Comparison of ENCODE assay signal across 28 cellular contexts in the genomic region with DNA sequence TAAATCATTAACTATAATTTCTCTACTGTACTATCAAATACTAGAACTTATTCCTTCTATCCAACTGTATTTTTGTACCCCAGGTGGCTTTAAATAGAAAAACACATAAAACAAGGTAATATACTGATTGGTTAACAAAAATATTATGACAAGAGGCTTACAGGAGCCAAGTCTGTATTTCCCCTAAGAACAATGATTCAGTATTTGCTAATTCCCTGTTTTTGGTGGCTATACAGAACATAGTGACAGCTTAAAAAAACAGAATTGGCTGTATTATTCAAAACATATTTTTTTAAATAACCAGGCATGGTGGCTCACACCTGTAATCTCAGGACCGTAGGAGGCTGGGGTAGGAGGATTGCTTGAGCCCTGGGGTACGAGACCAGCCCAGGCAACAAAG.
"Had no signal": no experiment of that assay in that cellular context is flagged by ENCODE, and none has a peak within 500 bp of the region (broad histone marks: within the 10 kb centered on the region; RNA-seq: fewer than 3 reads in every experiment).

No MANE protein-coding gene starts in this region.

- H3K27me3 ChIP-seq: ascending aorta, gastrocnemius medialis, hepatocyte, pancreas, sigmoid colon, thyroid gland, upper lobe of right lung had no signal

- H2AFZ ChIP-seq: hepatocyte had no signal

- H3K4me3 Mint-ChIP-seq: activated naive CD4-positive, alpha-beta T cell treated with anti-CD3 and anti-CD28 coated beads, Interleukin-2, amount 10 ng/mL, durations not matched to agents 7 days and 5 days; activated naive CD8-positive, alpha-beta T cell treated with anti-CD3 and anti-CD28 coated beads, Interleukin-2, amount 10 ng/mL, durations not matched to agents 7 days and 5 days; mesothelial cell of epicardium; stimulated activated memory B cell treated with anti-CD40 and anti-IgM and Interleukin-4, amounts not matched to agents 10 μg/mL and 1 μg/mL and 100 μg/mL, for 72 hours; stimulated activated naive CD8-positive, alpha-beta T cell treated with anti-CD3 and anti-CD28 coated beads, Interleukin-15, amount 100 ng/mL, for 72 hours had no signal

- H3K27ac ChIP-seq: epithelial cell of prostate, gastrocnemius medialis, hepatocyte, pancreas, prostate gland, sigmoid colon, thyroid gland, upper lobe of right lung, WERI-Rb-1 had no signal

- H3K27ac Mint-ChIP-seq: activated naive CD8-positive, alpha-beta T cell treated with anti-CD3 and anti-CD28 coated beads, Interleukin-2, amount 10 ng/mL, durations not matched to agents 7 days and 5 days; mesothelial cell of epicardium; stimulated activated naive CD8-positive, alpha-beta T cell treated with anti-CD3 and anti-CD28 coated beads, Interleukin-15, amount 100 ng/mL, for 72 hours had no signal

- DNase-seq: activated CD4-positive, alpha-beta T cell treated with anti-CD3 and anti-CD28 coated beads, Interleukin-2, amount 50 U/mL, for 48 hours; activated CD8-positive, alpha-beta memory T cell treated with anti-CD3 and anti-CD28 coated beads, Interleukin-2, amount 50 U/mL, for 4 hours; activated gamma-delta T cell; activated naive CD8-positive, alpha-beta T cell treated with anti-CD3 and anti-CD28 coated beads, Interleukin-2, amount 10 ng/mL, durations not matched to agents 7 days and 5 days; activated T-cell treated with anti-CD3 and anti-CD28 coated beads, Interleukin-2, amount 50 U/mL, for 1 hour; cortex of kidney; gastrocnemius medialis; islet precursor cell; nucleus accumbens; pancreas; retina; sigmoid colon; small intestine; stimulated activated CD4-positive, alpha-beta T cell treated with anti-CD3 and anti-CD28 coated beads, Interleukin-4, amount 100 ng/mL, for 24 hours; stimulated activated naive CD8-positive, alpha-beta T cell treated with anti-CD3 and anti-CD28 coated beads, Interleukin-15, amount 100 ng/mL, for 72 hours; T-helper 9 cell; thyroid gland; upper lobe of right lung; WERI-Rb-1 had no signal

- H3K4me3 ChIP-seq: ascending aorta, gastrocnemius medialis, hepatocyte, pancreas, prostate gland, sigmoid colon, thyroid gland, upper lobe of right lung had no signal

- H3K36me3 ChIP-seq: ascending aorta, gastrocnemius medialis, pancreas, prostate gland, sigmoid colon, thyroid gland, upper lobe of right lung had no signal

- H3K9me3 ChIP-seq: ascending aorta, gastrocnemius medialis, pancreas, prostate gland, sigmoid colon, thyroid gland had no signal

- H3K27me3 Mint-ChIP-seq: activated naive CD4-positive, alpha-beta T cell treated with anti-CD3 and anti-CD28 coated beads, Interleukin-2, amount 10 ng/mL, durations not matched to agents 7 days and 5 days; activated naive CD8-positive, alpha-beta T cell treated with anti-CD3 and anti-CD28 coated beads, Interleukin-2, amount 10 ng/mL, durations not matched to agents 7 days and 5 days; brain; naive B cell; stimulated activated memory B cell treated with anti-CD40 and anti-IgM and Interleukin-4, amounts not matched to agents 10 μg/mL and 1 μg/mL and 100 μg/mL, for 72 hours; stimulated activated naive CD8-positive, alpha-beta T cell treated with anti-CD3 and anti-CD28 coated beads, Interleukin-15, amount 100 ng/mL, for 72 hours had no signal

- H3K4me2 ChIP-seq: hepatocyte had no signal

- H3K4me1 ChIP-seq: prostate gland had no signal

- ATAC-seq: gastrocnemius medialis had no signal
